Comparison of ENCODE assay signal across 28 cellular contexts in the genomic region with DNA sequence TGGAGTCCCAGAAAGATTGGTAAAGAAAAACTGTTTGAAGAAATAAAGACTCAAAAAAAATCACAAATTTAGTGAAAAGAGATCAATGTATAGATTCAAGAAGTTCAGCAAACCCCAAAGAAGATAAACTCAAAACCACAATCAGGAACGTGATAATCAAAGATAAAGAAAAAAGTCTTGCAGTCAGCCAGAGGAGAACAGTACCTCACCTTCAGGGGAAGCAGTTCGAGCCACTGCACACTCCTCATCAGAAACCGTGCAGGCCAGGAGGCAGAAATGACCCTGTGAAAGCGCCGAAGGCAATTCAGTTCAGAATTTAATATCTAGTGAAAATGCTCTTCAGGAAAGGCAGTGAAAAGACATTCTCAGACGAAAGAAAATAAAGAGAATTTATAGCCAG. TPM values are rescaled to one million over a fixed set of nuclear protein-coding genes. Genes with fewer than 3 reads are reported as not detected.
DNase-seq lines count a peak whose midpoint lies in the region; ATAC-seq lines count a peak whose summit lies in the region.
"Had no signal": no experiment of that assay in that cellular context is flagged by ENCODE, and none has a peak within 500 bp of the region (broad histone marks: within the 10 kb centered on the region; RNA-seq: fewer than 3 reads in every experiment).

No MANE protein-coding gene starts in this region.

- no peak for DNase-seq in CD4-positive, CD25-positive, alpha-beta regulatory T cell
- no peak for DNase-seq in CD8-positive, alpha-beta memory T cell
- DNase-seq in T-cell (no peak), naive B cell (no peak), right cardiac atrium (no peak)
- DNase-seq: activated CD4-positive, alpha-beta T cell treated with anti-CD3 and anti-CD28 coated beads for 4 hours; activated T-cell treated with anti-CD3 and anti-CD28 coated beads, Interleukin-2, amount 50 U/mL, for 48 hours; caudate nucleus; endodermal cell; foreskin melanocyte; HCEC 1CT; heart right ventricle; NCI-H1417; NCI-H2081; NCI-H2227 treated with DMSO at 0.1 percent for 48 hours; NCI-H526 treated with DMSO at 0.1 percent for 48 hours; stimulated activated CD4-positive, alpha-beta T cell treated with anti-CD3 and anti-CD28 coated beads, Interleukin-12 subunit alpha, Interleukin-12 subunit beta, amount 100 ng/mL, for 4 hours; stimulated activated CD4-positive, alpha-beta T cell treated with anti-CD3 and anti-CD28 coated beads, Interleukin-4, amount 100 ng/mL, for 1 hour; upper lobe of left lung had no signal

- no peak overlapping the region for H3K27ac ChIP-seq in CD4-positive, CD25-positive, alpha-beta regulatory T cell (ENCODE audit: insufficient read depth, low read length, poor library complexity, severe bottlenecking)
- H3K27ac ChIP-seq in CD8-positive, alpha-beta memory T cell (ENCODE audit: low read depth, low read length): no peak overlapping the region
- no peak overlapping the region for H3K27ac ChIP-seq in right cardiac atrium (ENCODE audit: low read length)
- H3K27ac ChIP-seq: ascending aorta, heart right ventricle, RWPE1, upper lobe of left lung had no signal

- H3K36me3 ChIP-seq in CD4-positive, CD25-positive, alpha-beta regulatory T cell (ENCODE audit: control insufficient read depth, insufficient read depth, low read length): no peaks in the 10 kb centered on the region
- H3K36me3 ChIP-seq in CD8-positive, alpha-beta memory T cell (ENCODE audit: insufficient read depth, low read length): no peaks in the 10 kb centered on the region
- H3K36me3 ChIP-seq: ascending aorta, heart right ventricle, upper lobe of left lung had no signal

- peaks cover 2 to 19% (median 5%) of the 10 kb centered on the region in 7 donors for H3K9me3 Mint-ChIP-seq in CD4-positive, CD25-positive, alpha-beta regulatory T cell
- H3K9me3 Mint-ChIP-seq in CD8-positive, alpha-beta memory T cell: peaks cover 10 to 19% (median 12%) of the 10 kb centered on the region in 5 donors
- H3K9me3 Mint-ChIP-seq in T-cell (peaks cover 6 to 20% (median 11%) of the 10 kb centered on the region in 3 donors), naive B cell (peaks cover 13 to 28% (median 17%) of the 10 kb centered on the region in 7 donors)

- H3K36me3 Mint-ChIP-seq in CD4-positive, CD25-positive, alpha-beta regulatory T cell: peaks cover 3% of the 10 kb centered on the region
- H3K36me3 Mint-ChIP-seq in CD8-positive, alpha-beta memory T cell: peaks cover 0 to 12% (median 0%) of the 10 kb centered on the region in 3 donors
- H3K36me3 Mint-ChIP-seq in T-cell (peaks cover 4% of the 10 kb centered on the region), naive B cell (peaks cover 17 to 20% of the 10 kb centered on the region in 2 donors)
- H3K36me3 Mint-ChIP-seq: stimulated activated effector memory CD8-positive, alpha-beta T cell treated with anti-CD3 and anti-CD28 coated beads, Interleukin-12 subunit alpha, Interleukin-12 subunit beta, amount 100 ng/mL, for 72 hours had no signal

- no peaks in the 10 kb centered on the region for H3K4me1 ChIP-seq in CD4-positive, CD25-positive, alpha-beta regulatory T cell (ENCODE audit: control insufficient read depth, insufficient read depth, low read length, poor library complexity, severe bottlenecking)
- no peaks in the 10 kb centered on the region for H3K4me1 ChIP-seq in CD8-positive, alpha-beta memory T cell (ENCODE audit: insufficient read depth, low read length)
- H3K4me1 ChIP-seq in right cardiac atrium (ENCODE audit: control insufficient read depth, insufficient read depth, low read length): no peaks in the 10 kb centered on the region
- H3K4me1 ChIP-seq: ascending aorta, heart right ventricle, upper lobe of left lung had no signal

- peaks cover 10 to 14% of the 10 kb centered on the region in 2 experiments for H3K9me3 ChIP-seq in CD4-positive, CD25-positive, alpha-beta regulatory T cell (ENCODE audit: control insufficient read depth in 2 of 2, low read length in 2 of 2)
- peaks cover 5% of the 10 kb centered on the region for H3K9me3 ChIP-seq in CD8-positive, alpha-beta memory T cell (ENCODE audit: low read length)
- no peaks in the 10 kb centered on the region for H3K9me3 ChIP-seq in right cardiac atrium (ENCODE audit: control insufficient read depth, low read length)

- intact Hi-C loops in right cardiac atrium (cut with DNase I): no loop called here

- WGBS in right cardiac atrium: 36% methylated on average over 6 of the region's 6 CpGs

- H3K27me3 ChIP-seq in CD4-positive, CD25-positive, alpha-beta regulatory T cell (ENCODE audit: control insufficient read depth, insufficient read depth, low read length): peaks cover 3% of the 10 kb centered on the region
- H3K27me3 ChIP-seq in CD8-positive, alpha-beta memory T cell (ENCODE audit: insufficient read depth, low read length, poor library complexity, severe bottlenecking): no peaks in the 10 kb centered on the region
- H3K27me3 ChIP-seq in right cardiac atrium (ENCODE audit: control insufficient read depth, insufficient read depth): no peaks in the 10 kb centered on the region
- H3K27me3 ChIP-seq: ascending aorta, heart right ventricle, upper lobe of left lung had no signal

- no peak for ATAC-seq in CD4-positive, CD25-positive, alpha-beta regulatory T cell (ENCODE audit: low read depth in 2 of 2)
- ATAC-seq in T-cell (replicated peaks in 1 of 4) (peak in 2 of 4 experiments; percentile 43), naive B cell (ENCODE audit: low read depth in 2 of 2) (peak; percentile 37 to 47), GM21390 (IDR thresholded peaks at IDR 0.05; ENCODE audit: unreplicated experiment) (no peak), right cardiac atrium (no peak), HG02588 (IDR thresholded peaks at IDR 0.05; ENCODE audit: unreplicated experiment) (no peak)
- ATAC-seq: activated naive CD4-positive, alpha-beta T cell treated with anti-CD3 and anti-CD28 coated beads, Interleukin-2, amount 50 U/mL, for 72 hours; esophagus mucosa; heart right ventricle; sciatic nerve; stimulated activated effector memory CD8-positive, alpha-beta T cell treated with anti-CD3 and anti-CD28 coated beads, Interleukin-12 subunit alpha, Interleukin-12 subunit beta, amount 100 ng/mL, for 72 hours had no signal

- no peak overlapping the region for H3K4me3 ChIP-seq in CD4-positive, CD25-positive, alpha-beta regulatory T cell (ENCODE audit: low read depth, low read length)
- no peak overlapping the region for H3K4me3 ChIP-seq in CD8-positive, alpha-beta memory T cell (ENCODE audit: low read length)
- H3K4me3 ChIP-seq in right cardiac atrium (ENCODE audit: low read length): no peak overlapping the region
- H3K4me3 ChIP-seq: ascending aorta, heart right ventricle, lung, upper lobe of left lung had no signal

- CTCF ChIA-PET in CD8-positive, alpha-beta memory T cell (lab: Charles Lee): no interaction called here
- CTCF ChIA-PET in T-cell (lab: Charles Lee): no interaction called here

- H3K4me3 Mint-ChIP-seq in CD4-positive, CD25-positive, alpha-beta regulatory T cell: peak overlapping the region in 2 of 4 donors; percentile 10 to 24
- H3K4me3 Mint-ChIP-seq in CD8-positive, alpha-beta memory T cell: no peak overlapping the region
- H3K4me3 Mint-ChIP-seq in T-cell (peak overlapping the region in 1 of 3 donors; percentile 32), naive B cell (peak overlapping the region in 7 of 8 donors; percentile 49 to 75 (median 58))
- H3K4me3 Mint-ChIP-seq: endodermal cell; stimulated activated effector memory CD8-positive, alpha-beta T cell treated with anti-CD3 and anti-CD28 coated beads, Interleukin-12 subunit alpha, Interleukin-12 subunit beta, amount 100 ng/mL, for 72 hours had no signal

- peaks cover 0 to 8% (median 6%) of the 10 kb centered on the region in 4 donors for H3K4me1 Mint-ChIP-seq in CD4-positive, CD25-positive, alpha-beta regulatory T cell
- H3K4me1 Mint-ChIP-seq in CD8-positive, alpha-beta memory T cell: peaks cover 0 to 6% (median 6%) of the 10 kb centered on the region in 3 donors
- H3K4me1 Mint-ChIP-seq in T-cell (peaks cover 8 to 18% (median 10%) of the 10 kb centered on the region in 3 donors), naive B cell (peaks cover 10 to 23% (median 14%) of the 10 kb centered on the region in 3 donors)
- H3K4me1 Mint-ChIP-seq: endodermal cell had no signal

- peaks cover 14% of the 10 kb centered on the region for H3K27me3 Mint-ChIP-seq in CD4-positive, CD25-positive, alpha-beta regulatory T cell
- peaks cover 4 to 6% of the 10 kb centered on the region in 2 donors for H3K27me3 Mint-ChIP-seq in CD8-positive, alpha-beta memory T cell
- H3K27me3 Mint-ChIP-seq in T-cell (no peaks in the 10 kb centered on the region), naive B cell (peaks cover 0 to 7% (median 0%) of the 10 kb centered on the region in 3 donors)

- POLR2A ChIA-PET in CD8-positive, alpha-beta memory T cell (lab: Charles Lee): no interaction called here
- POLR2A ChIA-PET in T-cell (lab: Charles Lee): no interaction called here

- H3K27ac Mint-ChIP-seq in CD4-positive, CD25-positive, alpha-beta regulatory T cell: peak overlapping the region; percentile 20 to 81 (median 28)
- H3K27ac Mint-ChIP-seq in CD8-positive, alpha-beta memory T cell: peak overlapping the region in 5 of 8 donors; percentile 1 to 47 (median 8)
- peak overlapping the region; percentile 78 to 90 for H3K27ac Mint-ChIP-seq in T-cell
- peak overlapping the region in 3 of 6 donors; percentile 2 to 91 (median 51) for H3K27ac Mint-ChIP-seq in naive B cell
- H3K27ac Mint-ChIP-seq: activated naive CD4-positive, alpha-beta T cell treated with anti-CD3 and anti-CD28 coated beads, Interleukin-2, amount 50 U/mL, for 72 hours; endodermal cell; stimulated activated effector memory CD8-positive, alpha-beta T cell treated with anti-CD3 and anti-CD28 coated beads, Interleukin-12 subunit alpha, Interleukin-12 subunit beta, amount 100 ng/mL, for 72 hours had no signal

RNA-seq across cellular contexts. Expression of a gene that starts 13.4 kb away (rescaled TPM):
- 65.8 TPM for total RNA-seq in CD4-positive, CD25-positive, alpha-beta regulatory T cell
- polyA plus RNA-seq in CD4-positive, CD25-positive, alpha-beta regulatory T cell: 10 to 100 TPM; 76.3 to 88.9 (median 80.2) TPM
- total RNA-seq in CD8-positive, alpha-beta memory T cell: 10 to 100 TPM; 81.7 to 85.3 TPM
- 88.1 TPM for polyA plus RNA-seq in CD8-positive, alpha-beta memory T cell
- 10 to 100 TPM; 49.1 to 77.1 (median 53.7) TPM for total RNA-seq in T-cell
- 100 to 1,000 TPM in 1 of 6 donors, 10 to 100 TPM in 5; 71.2 to 100 (median 79.5) TPM for polyA plus RNA-seq in naive B cell (ENCODE audit: low read depth in 6 of 6)
- total RNA-seq in right cardiac atrium: 10 to 100 TPM; 74.4 to 87.8 (median 84.1) TPM
- polyA plus RNA-seq in right cardiac atrium: 53.3 TPM

RNA-seq across cellular contexts. Expression of a gene that starts 29.6 kb away (rescaled TPM):
- 109 TPM for total RNA-seq in CD4-positive, CD25-positive, alpha-beta regulatory T cell
- 10 to 100 TPM; 42.8 to 50.9 (median 49.0) TPM for polyA plus RNA-seq in CD4-positive, CD25-positive, alpha-beta regulatory T cell
- total RNA-seq in CD8-positive, alpha-beta memory T cell: 100 to 1,000 TPM; 112 to 116 TPM
- 60.1 TPM for polyA plus RNA-seq in CD8-positive, alpha-beta memory T cell
- total RNA-seq in T-cell (100 to 1,000 TPM; 124 to 157 (median 134) TPM), right cardiac atrium (10 to 100 TPM; 57.0 to 69.8 (median 64.7) TPM)
- polyA plus RNA-seq in naive B cell (ENCODE audit: low read depth in 6 of 6) (10 to 100 TPM; 53.8 to 72.5 (median 59.5) TPM), right cardiac atrium (39.6 TPM)

RNA-seq across cellular contexts. Expression of a gene that starts 42.3 kb away (rescaled TPM):
- 98.3 TPM for total RNA-seq in CD4-positive, CD25-positive, alpha-beta regulatory T cell
- polyA plus RNA-seq in CD4-positive, CD25-positive, alpha-beta regulatory T cell: 100 to 1,000 TPM in 1 of 4 donors, 10 to 100 TPM in 3; 78.5 to 100 (median 95.1) TPM
- total RNA-seq in CD8-positive, alpha-beta memory T cell: 10 to 100 TPM; 48.2 to 50.8 TPM
- polyA plus RNA-seq in CD8-positive, alpha-beta memory T cell: 69.8 TPM
- total RNA-seq in T-cell: 10 to 100 TPM; 73.4 to 91.1 (median 90.2) TPM
- 10 to 100 TPM; 28.1 to 43.5 (median 36.1) TPM for polyA plus RNA-seq in naive B cell (ENCODE audit: low read depth in 6 of 6)
- total RNA-seq in right cardiac atrium: 100 to 1,000 TPM; 192 to 206 (median 197) TPM
- 172 TPM for polyA plus RNA-seq in right cardiac atrium

Comparison
In these comparisons a context has a peak if more than half of its experiments do, and no peak if none do; other contexts are left out.
1. ATAC-seq: peak in naive B cell (2 of 2); none in CD4-positive, CD25-positive, alpha-beta regulatory T cell (0 of 2), GM21390 (single experiment), right cardiac atrium (0 of 2) and HG02588 (single experiment).
2. H3K4me3 Mint-ChIP-seq: peak in naive B cell (7 of 8); none in CD8-positive, alpha-beta memory T cell (0 of 7).